Comparison of ENCODE assay signal across 1 cellular context in the genomic region with DNA sequence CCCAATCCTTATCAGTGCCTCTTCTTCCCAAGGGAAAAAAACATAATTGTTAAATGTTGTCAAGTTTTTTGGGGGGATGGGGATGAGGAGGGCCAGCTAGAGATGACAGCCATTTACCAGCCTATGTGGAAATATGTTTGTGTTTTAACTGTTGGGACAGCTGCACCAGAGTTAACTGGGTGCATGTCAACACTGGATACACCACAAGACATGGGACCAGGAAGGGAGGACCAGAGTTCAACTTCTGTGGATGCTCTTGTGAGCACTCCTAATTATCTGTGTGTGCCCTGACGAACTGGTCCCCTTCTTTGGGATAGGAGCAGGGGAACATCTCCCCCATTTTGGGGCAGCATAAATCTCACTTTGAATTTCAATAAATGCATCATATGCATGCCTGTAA.
TF ChIP-seq lines count a peak whose summit lies in the region.

No MANE protein-coding gene starts in this region.

TF ChIP-seq in H1, 55 proteins besides CTCF, POLR2A, EP300 and RAD21 (continued from another document):
- TF ChIP-seq BCL11A (IDR thresholded peaks at IDR 0.05; ENCODE audit: low read depth in 2 of 2, low read length in 2 of 2): no peak
